26 cellular contexts compared by ENCODE assay signal in genomic region chr13:37097008-37097579, GRCh38. TPM values are rescaled to one million over a fixed set of nuclear protein-coding genes. Genes with fewer than 3 reads are reported as not detected.
"Had no signal": no experiment of that assay in that cellular context is flagged by ENCODE, and none has a peak within 500 bp of the region (broad histone marks: within the 10 kb centered on the region; RNA-seq: fewer than 3 reads in every experiment).

No MANE protein-coding gene starts in this region.

- H3K27ac Mint-ChIP-seq: activated CD4-positive, alpha-beta T cell treated with anti-CD3 and anti-CD28 coated beads for 36 hours; activated naive CD4-positive, alpha-beta T cell treated with anti-CD3 and anti-CD28 coated beads, Interleukin-2, amount 50 U/mL, for 24 hours; brain; immature natural killer cell; memory B cell; naive B cell; T-cell; WTC11 had no signal

- H3K9me3 Mint-ChIP-seq: activated naive CD4-positive, alpha-beta T cell treated with anti-CD3 and anti-CD28 coated beads, Interleukin-2, amount 50 U/mL, for 24 hours; brain; central memory CD8-positive, alpha-beta T cell; memory B cell; naive B cell; neural crest cell; T-cell; WTC11 had no signal

- H3K4me3 ChIP-seq: coronary artery, gastrocnemius medialis, mucosa of descending colon, prostate gland, skin epidermis, upper lobe of right lung had no signal

- H3K4me1 Mint-ChIP-seq: activated naive CD4-positive, alpha-beta T cell treated with anti-CD3 and anti-CD28 coated beads, Interleukin-2, amount 50 U/mL, for 24 hours; brain; central memory CD8-positive, alpha-beta T cell; immature natural killer cell; memory B cell; naive B cell; T-cell; WTC11 had no signal

- DNase-seq: activated CD4-positive, alpha-beta T cell treated with anti-CD3 and anti-CD28 coated beads for 36 hours; activated CD4-positive, alpha-beta T cell treated with anti-CD3 and anti-CD28 coated beads, Interleukin-2, amount 50 U/mL, for 48 hours; activated gamma-delta T cell; amniotic stem cell; erythroblast; gastrocnemius medialis; head of caudate nucleus; immature natural killer cell; mucosa of descending colon; naive B cell; right cardiac atrium; stimulated activated CD4-positive, alpha-beta T cell treated with anti-CD3 and anti-CD28 coated beads, Interleukin-15, amount 100 ng/mL, for 24 hours; stimulated activated CD4-positive, alpha-beta T cell treated with anti-CD3 and anti-CD28 coated beads, Interleukin-2, amount 100 ng/mL, for 48 hours; T-cell; upper lobe of right lung had no signal

- H3K4me3 Mint-ChIP-seq: activated CD4-positive, alpha-beta T cell treated with anti-CD3 and anti-CD28 coated beads for 36 hours; activated naive CD4-positive, alpha-beta T cell treated with anti-CD3 and anti-CD28 coated beads, Interleukin-2, amount 50 U/mL, for 24 hours; brain; central memory CD8-positive, alpha-beta T cell; immature natural killer cell; memory B cell; naive B cell; neural crest cell; T-cell; WTC11 had no signal

- ATAC-seq: activated CD4-positive, alpha-beta T cell treated with anti-CD3 and anti-CD28 coated beads for 36 hours; gastrocnemius medialis; mucosa of descending colon; right cardiac atrium; T-cell; upper lobe of right lung; WTC11 had no signal

- H3K36me3 Mint-ChIP-seq: activated naive CD4-positive, alpha-beta T cell treated with anti-CD3 and anti-CD28 coated beads, Interleukin-2, amount 50 U/mL, for 24 hours; brain; immature natural killer cell; memory B cell; naive B cell; T-cell; WTC11 had no signal

RNA-seq across cellular contexts. Expression of gene CSNK1A1L, which starts 8.4 kb away (rescaled TPM):
- total RNA-seq: activated CD4-positive, alpha-beta T cell treated with anti-CD3 and anti-CD28 coated beads for 36 hours; gastrocnemius medialis; liver; mucosa of descending colon; neural crest cell; osteocyte; right cardiac atrium; T-cell; upper lobe of right lung; WTC11 had no signal
